In the genomic region with DNA sequence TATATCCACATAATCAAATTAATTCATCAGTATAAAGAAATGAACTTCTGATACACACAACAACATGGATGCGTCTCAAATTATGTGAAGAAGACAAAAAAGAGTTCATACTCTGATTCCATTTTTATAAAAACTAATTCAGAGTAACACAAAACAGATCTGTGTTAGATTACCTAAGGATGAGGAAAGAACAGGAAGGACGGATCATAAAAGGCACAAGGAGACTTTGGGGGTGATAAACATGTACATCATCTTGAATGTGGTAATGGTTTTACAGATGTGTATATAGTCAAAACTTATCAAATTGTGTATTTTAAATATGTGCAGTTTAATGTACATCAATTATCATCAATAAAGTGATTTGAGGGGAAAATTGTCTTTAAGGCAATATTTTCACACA, we compare ENCODE assay signal across 35 cellular contexts.
"Had no signal": no experiment of that assay in that cellular context is flagged by ENCODE, and none has a peak within 500 bp of the region (broad histone marks: within the 10 kb centered on the region; RNA-seq: fewer than 3 reads in every experiment).

No MANE protein-coding gene starts in this region.

- H3K9me3 Mint-ChIP-seq: activated naive CD4-positive, alpha-beta T cell treated with anti-CD3 and anti-CD28 coated beads for 36 hours; activated T-cell treated with anti-CD3 and anti-CD28 coated beads, Interleukin-2, amount 50 U/mL, for 4 hours; activated T-helper 1 cell treated with anti-CD3 and anti-CD28 coated beads, Interleukin-12 subunit alpha, Interleukin-12 subunit beta, Interleukin-2, Interleukin-4 antibody, amounts not matched to agents 30 ng/mL and 10 ng/mL and 1 ng/mL, durations not matched to agents 14 hours and 24 hours and 36 hours; activated T-helper 17 cell treated with anti-CD3 and anti-CD28 coated beads, Interleukin-2, amount 50 U/mL, for 72 hours; T-helper 1 cell treated with Interleukin-12 subunit alpha and Interleukin-12 subunit beta and Interleukin-4 antibody, amounts not matched to agents 30 μg/mL and 1 μg/mL, for 36 hours had no signal

- FAIRE-seq: astrocyte, TTC549 had no signal

- H3K27me3 Mint-ChIP-seq: activated CD4-positive, alpha-beta memory T cell treated with anti-CD3 and anti-CD28 coated beads for 36 hours; activated CD4-positive, alpha-beta T cell treated with anti-CD3 and anti-CD28 coated beads, Interleukin-2, amount 10 ng/mL, durations not matched to agents 24 days and 14 days; activated CD8-positive, alpha-beta T cell treated with anti-CD3 and anti-CD28 coated beads for 36 hours; activated naive CD8-positive, alpha-beta T cell treated with anti-CD3 and anti-CD28 coated beads, Interleukin-2, amount 10 ng/mL, durations not matched to agents 7 days and 5 days; activated T-helper 17 cell treated with anti-CD3 and anti-CD28 coated beads, Interleukin-2, amount 50 U/mL, for 72 hours had no signal

- H3K4me3 ChIP-seq: body of pancreas, breast epithelium had no signal

- H3K36me3 ChIP-seq: adrenal gland, brain microvascular endothelial cell, breast epithelium had no signal

- DNase-seq: activated B cell treated with CpG ODN at 0.5 μM for 24 hours; activated CD4-positive, alpha-beta memory T cell treated with anti-CD3 and anti-CD28 coated beads for 36 hours; activated CD4-positive, alpha-beta T cell treated with anti-CD3 and anti-CD28 coated beads for 4 hours; activated CD4-positive, alpha-beta T cell treated with anti-CD3 and anti-CD28 coated beads, Interleukin-2, amount 10 ng/mL, durations not matched to agents 24 days and 14 days; activated CD4-positive, alpha-beta T cell treated with anti-CD3 and anti-CD28 coated beads, Interleukin-2, amount 50 U/mL, for 1 hour; activated CD4-positive, alpha-beta T cell treated with anti-CD3 and anti-CD28 coated beads, Interleukin-2, amount 50 U/mL, for 4 hours; activated CD4-positive, CD25-positive, alpha-beta regulatory T cell treated with anti-CD3 and anti-CD28 coated beads, Interleukin-2, amount 50 U/mL, for 72 hours; activated CD8-positive, alpha-beta memory T cell treated with anti-CD3 and anti-CD28 coated beads, Interleukin-2, amount 50 U/mL, for 4 hours; activated CD8-positive, alpha-beta T cell treated with anti-CD3 and anti-CD28 coated beads for 36 hours; activated effector memory CD4-positive, alpha-beta T cell treated with anti-CD3 and anti-CD28 coated beads, Interleukin-2, amount 50 U/mL, for 16 hours; activated gamma-delta T cell treated with Interleukin-2 at 50 U/mL for 16 hours; activated naive CD4-positive, alpha-beta T cell; activated naive CD4-positive, alpha-beta T cell treated with anti-CD3 and anti-CD28 coated beads for 36 hours; activated naive CD8-positive, alpha-beta T cell treated with anti-CD3 and anti-CD28 coated beads, Interleukin-2, amount 10 ng/mL, durations not matched to agents 7 days and 5 days; activated T-cell treated with anti-CD3 and anti-CD28 coated beads for 4 hours; activated T-cell treated with anti-CD3 and anti-CD28 coated beads, Interleukin-2, amount 50 U/mL, for 1 hour; activated T-cell treated with anti-CD3 and anti-CD28 coated beads, Interleukin-2, amount 50 U/mL, for 4 hours; activated T-cell treated with anti-CD3 and anti-CD28 coated beads, Interleukin-2, amount 50 U/mL, for 72 hours; adrenal gland; amniotic stem cell; aorta; body of pancreas; brain microvascular endothelial cell; central memory CD4-positive, alpha-beta T cell; T-helper 2 cell; T-helper 9 cell had no signal

- H3K4me1 ChIP-seq: adrenal gland, breast epithelium had no signal

- ATAC-seq: activated CD8-positive, alpha-beta T cell treated with anti-CD3 and anti-CD28 coated beads for 36 hours; activated naive CD4-positive, alpha-beta T cell treated with anti-CD3 and anti-CD28 coated beads, Interleukin-2, amount 50 U/mL, for 72 hours; activated T-cell treated with anti-CD3 and anti-CD28 coated beads, Interleukin-2, amount 50 U/mL, for 4 hours; activated T-cell treated with anti-CD3 and anti-CD28 coated beads, Interleukin-2, amount 50 U/mL, for 72 hours; activated T-helper 17 cell treated with anti-CD3 and anti-CD28 coated beads, Interleukin-2, amount 50 U/mL, for 72 hours; body of pancreas had no signal

- H3K9me3 ChIP-seq: adrenal gland, body of pancreas had no signal

- H3K4me1 Mint-ChIP-seq: activated B cell treated with CpG ODN at 0.5 μM for 24 hours had no signal

- H3K4me3 Mint-ChIP-seq: activated B cell treated with CpG ODN at 0.5 μM for 24 hours; activated CD4-positive, alpha-beta memory T cell treated with anti-CD3 and anti-CD28 coated beads for 36 hours; activated CD4-positive, alpha-beta T cell treated with anti-CD3 and anti-CD28 coated beads, Interleukin-2, amount 10 ng/mL, durations not matched to agents 24 days and 14 days; activated CD8-positive, alpha-beta T cell treated with anti-CD3 and anti-CD28 coated beads for 36 hours; activated naive CD4-positive, alpha-beta T cell treated with anti-CD3 and anti-CD28 coated beads for 36 hours; activated naive CD8-positive, alpha-beta T cell treated with anti-CD3 and anti-CD28 coated beads, Interleukin-2, amount 10 ng/mL, durations not matched to agents 7 days and 5 days; activated T-cell treated with anti-CD3 and anti-CD28 coated beads, Interleukin-2, amount 50 U/mL, for 4 hours; activated T-cell treated with anti-CD3 and anti-CD28 coated beads, Interleukin-2, amount 50 U/mL, for 72 hours; activated T-helper 1 cell treated with anti-CD3 and anti-CD28 coated beads, Interleukin-12 subunit alpha, Interleukin-12 subunit beta, Interleukin-2, Interleukin-4 antibody, amounts not matched to agents 30 ng/mL and 10 ng/mL and 1 ng/mL, durations not matched to agents 14 hours and 24 hours and 36 hours; activated T-helper 17 cell treated with anti-CD3 and anti-CD28 coated beads, Interleukin-2, amount 50 U/mL, for 72 hours; T-helper 1 cell treated with Interleukin-12 subunit alpha and Interleukin-12 subunit beta and Interleukin-4 antibody, amounts not matched to agents 30 μg/mL and 1 μg/mL, for 36 hours; T-helper 2 cell treated with Interferon-gamma antibody and Interleukin-4, amounts not matched to agents 5 μg/mL and 100 μg/mL, for 36 hours had no signal

- H3K27ac ChIP-seq: adrenal gland, body of pancreas, brain microvascular endothelial cell, breast epithelium, VCaP had no signal

- H3K27me3 ChIP-seq: adrenal gland, body of pancreas, brain microvascular endothelial cell, breast epithelium had no signal

- H3K27ac Mint-ChIP-seq: activated B cell treated with CpG ODN at 0.5 μM for 24 hours; activated CD4-positive, alpha-beta memory T cell treated with anti-CD3 and anti-CD28 coated beads for 36 hours; activated CD4-positive, alpha-beta T cell treated with anti-CD3 and anti-CD28 coated beads, Interleukin-2, amount 10 ng/mL, durations not matched to agents 24 days and 14 days; activated CD8-positive, alpha-beta T cell treated with anti-CD3 and anti-CD28 coated beads for 36 hours; activated naive CD4-positive, alpha-beta T cell treated with anti-CD3 and anti-CD28 coated beads for 36 hours; activated naive CD4-positive, alpha-beta T cell treated with anti-CD3 and anti-CD28 coated beads, Interleukin-2, amount 50 U/mL, for 72 hours; activated naive CD8-positive, alpha-beta T cell treated with anti-CD3 and anti-CD28 coated beads, Interleukin-2, amount 10 ng/mL, durations not matched to agents 7 days and 5 days; activated T-cell treated with anti-CD3 and anti-CD28 coated beads, Interleukin-2, amount 50 U/mL, for 72 hours; activated T-helper 1 cell treated with anti-CD3 and anti-CD28 coated beads, Interleukin-12 subunit alpha, Interleukin-12 subunit beta, Interleukin-2, Interleukin-4 antibody, amounts not matched to agents 30 ng/mL and 10 ng/mL and 1 ng/mL, durations not matched to agents 14 hours and 24 hours and 36 hours; activated T-helper 17 cell treated with anti-CD3 and anti-CD28 coated beads, Interleukin-2, amount 50 U/mL, for 72 hours; T-helper 1 cell treated with Interleukin-12 subunit alpha and Interleukin-12 subunit beta and Interleukin-4 antibody, amounts not matched to agents 30 μg/mL and 1 μg/mL, for 36 hours; T-helper 2 cell treated with Interferon-gamma antibody and Interleukin-4, amounts not matched to agents 5 μg/mL and 100 μg/mL, for 36 hours had no signal
